ENCODE assay signal across 11 cellular contexts in genomic region chr18:69897397-69898108, GRCh38.
A peak's percentile ranks its signal among the peaks of the same experiment; 100 is the strongest.
DNase-seq lines count a peak whose midpoint lies in the region; ATAC-seq lines count a peak whose summit lies in the region.
"Had no signal": no experiment of that assay in that cellular context is flagged by ENCODE, and none has a peak within 500 bp of the region (broad histone marks: within the 10 kb centered on the region; RNA-seq: fewer than 3 reads in every experiment).

No MANE protein-coding gene starts in this region.

- ATAC-seq in GM18517 (IDR thresholded peaks at IDR 0.05; ENCODE audit: unreplicated experiment): peak; percentile 45
- peak; percentile 40 for ATAC-seq in GM21737 (IDR thresholded peaks at IDR 0.05; ENCODE audit: unreplicated experiment)

- peak overlapping the region; percentile 35 for H3K4me3 ChIP-seq in effector memory CD4-positive, alpha-beta T cell (ENCODE audit: insufficient read depth, low read depth, low read length, poor library complexity, severe bottlenecking)
- H3K4me3 ChIP-seq: SK-N-MC had no signal

- H3K9me3 ChIP-seq in KOPT-K1 (ENCODE audit: insufficient read depth, low read length, poor library complexity, severe bottlenecking): no peaks in the 10 kb centered on the region
- H3K9me3 ChIP-seq in effector memory CD4-positive, alpha-beta T cell (ENCODE audit: control insufficient read depth, low read length): no peaks in the 10 kb centered on the region

- peaks cover 15% of the 10 kb centered on the region for H3K4me1 ChIP-seq in effector memory CD4-positive, alpha-beta T cell (ENCODE audit: control insufficient read depth, insufficient read depth, low read length, poor library complexity, severe bottlenecking)

- H3K27ac ChIP-seq in KOPT-K1 (ENCODE audit: low read depth, low read length, poor library complexity, severe bottlenecking): peak overlapping the region; percentile 63
- peak overlapping the region; percentile 66 for H3K27ac ChIP-seq in effector memory CD4-positive, alpha-beta T cell (ENCODE audit: insufficient read depth, low read length, poor library complexity, severe bottlenecking)
- H3K27ac ChIP-seq: SK-N-MC had no signal

- DNase-seq in effector memory CD4-positive, alpha-beta T cell: no peak
- no peak for DNase-seq in GM19240 (ENCODE audit: insufficient read length, low spot score)
- no peak for DNase-seq in amygdala (lab: John Stamatoyannopoulos, UW)
- DNase-seq in NCI-H345 treated with DMSO at 0.1 percent for 48 hours (lab: John Stamatoyannopoulos, UW; ENCODE audit: unreplicated experiment): no peak
- no peak for DNase-seq in midbrain (lab: John Stamatoyannopoulos, UW)
- DNase-seq: hippocampal formation, IMR-90 had no signal

- H3K27me3 ChIP-seq in effector memory CD4-positive, alpha-beta T cell (replicated peaks; ENCODE audit: control insufficient read depth, insufficient read depth, low read length, poor library complexity, severe bottlenecking): no peaks in the 10 kb centered on the region

- no peaks in the 10 kb centered on the region for H3K36me3 ChIP-seq in KOPT-K1 (ENCODE audit: insufficient read depth, low read length)
- peaks cover 23% of the 10 kb centered on the region for H3K36me3 ChIP-seq in effector memory CD4-positive, alpha-beta T cell (ENCODE audit: control insufficient read depth, insufficient read depth, low read length)
